Comparison of ENCODE assay signal across 8 cellular contexts in genomic region chr20:47502271-47502730, GRCh38. TPM values are rescaled to one million over a fixed set of nuclear protein-coding genes. Genes with fewer than 3 reads are reported as not detected.
DNase-seq lines count a peak whose midpoint lies in the region; ATAC-seq and TF ChIP-seq lines count a peak whose summit lies in the region.

No MANE protein-coding gene starts in this region.

- H3K36me3 ChIP-seq in RWPE2 (ENCODE audit: low read depth) (peaks cover 11% of the 10 kb centered on the region; the same call in 1 of the 2 replicates), colonic mucosa (no peaks in the 10 kb centered on the region), mesendoderm (ENCODE audit: control insufficient read depth, insufficient read depth, low read length) (no peaks in the 10 kb centered on the region), tibial artery (no peaks in the 10 kb centered on the region)

- WGBS in mesendoderm (ENCODE audit: extremely low coverage, insufficient coverage, low lambda C conversion rate), result no CpG with 5 or more reads among the region's 21 CpGs

- H3K4me1 ChIP-seq in RWPE2 (ENCODE audit: insufficient read depth, poor library complexity, severe bottlenecking), result peaks cover 27% of the 10 kb centered on the region
- no peaks in the 10 kb centered on the region for H3K4me1 ChIP-seq in colonic mucosa
- H3K4me1 ChIP-seq in mesendoderm (ENCODE audit: control insufficient read depth, low read depth, low read length), result no peaks in the 10 kb centered on the region
- H3K4me1 ChIP-seq in tibial artery, result peaks cover 0 to 46% (median 15%) of the 10 kb centered on the region in 4 donors

- peaks cover 2% of the 10 kb centered on the region for H3K79me1 ChIP-seq in mesendoderm (ENCODE audit: low read length)

- no peak overlapping the region for H2BK5ac ChIP-seq in mesendoderm (ENCODE audit: low read length)

- H3K27me3 ChIP-seq in RWPE2 (ENCODE audit: insufficient read depth, poor library complexity, severe bottlenecking) (no peaks in the 10 kb centered on the region), colonic mucosa (no peaks in the 10 kb centered on the region), mesendoderm (ENCODE audit: insufficient read depth, low read length, poor library complexity) (no peaks in the 10 kb centered on the region), tibial artery (no peaks in the 10 kb centered on the region)

- H2BK15ac ChIP-seq in mesendoderm (replicated peaks; ENCODE audit: low read depth), result no peak overlapping the region

- peak overlapping the region; percentile 91 for H3K27ac Mint-ChIP-seq in activated CD8-positive, alpha-beta memory T cell treated with anti-CD3 and anti-CD28 coated beads, Interleukin-2, amount 10 ng/mL, durations not matched to agents 7 days and 5 days

- peaks cover 60% of the 10 kb centered on the region for H3K4me1 Mint-ChIP-seq in activated CD8-positive, alpha-beta memory T cell treated with anti-CD3 and anti-CD28 coated beads, Interleukin-2, amount 10 ng/mL, durations not matched to agents 7 days and 5 days

- H3K18ac ChIP-seq in mesendoderm (ENCODE audit: low read length), result peak overlapping the region; percentile 30

- H4K5ac ChIP-seq in mesendoderm (ENCODE audit: low read length), result no peak overlapping the region

- H3K4me3 ChIP-seq in RWPE2 (ENCODE audit: severe bottlenecking) (peak overlapping the region; percentile 84), colonic mucosa (peak overlapping the region; percentile 73), mesendoderm (ENCODE audit: low read length) (peak overlapping the region; percentile 88), tibial artery (peak overlapping the region; percentile 96 to 99)

- ATAC-seq in activated CD8-positive, alpha-beta memory T cell treated with anti-CD3 and anti-CD28 coated beads, Interleukin-2, amount 10 ng/mL, durations not matched to agents 7 days and 5 days, result no peak
- ATAC-seq in RWPE2 (ENCODE audit: low read depth) (0 out of 3 replicates have a peak, but pooled peaks have one; percentile 1), esophagus mucosa (no peak)

- peaks cover 25% of the 10 kb centered on the region for H3K36me3 Mint-ChIP-seq in activated CD8-positive, alpha-beta memory T cell treated with anti-CD3 and anti-CD28 coated beads, Interleukin-2, amount 10 ng/mL, durations not matched to agents 7 days and 5 days

- no peak overlapping the region for H3K23ac ChIP-seq in mesendoderm (ENCODE audit: low read length)

- H3K4ac ChIP-seq in mesendoderm (ENCODE audit: low read depth, low read length), result no peak overlapping the region

- H3K27me3 Mint-ChIP-seq in activated CD8-positive, alpha-beta memory T cell treated with anti-CD3 and anti-CD28 coated beads, Interleukin-2, amount 10 ng/mL, durations not matched to agents 7 days and 5 days, result peaks cover 2% of the 10 kb centered on the region

- no peaks in the 10 kb centered on the region for H3K9me3 Mint-ChIP-seq in activated CD8-positive, alpha-beta memory T cell treated with anti-CD3 and anti-CD28 coated beads, Interleukin-2, amount 10 ng/mL, durations not matched to agents 7 days and 5 days (ENCODE audit: low read depth)

- no peak overlapping the region for H2BK120ac ChIP-seq in mesendoderm (ENCODE audit: low read depth, low read length)

- H3K4me2 ChIP-seq in mesendoderm (ENCODE audit: low read length), result peak overlapping the region; percentile 55

- DNase-seq in activated CD8-positive, alpha-beta memory T cell treated with anti-CD3 and anti-CD28 coated beads, Interleukin-2, amount 10 ng/mL, durations not matched to agents 7 days and 5 days, result peak; percentile 53
- no peak for DNase-seq in activated CD8-positive, alpha-beta memory T cell treated with anti-CD3 and anti-CD28 coated beads for 24 hours
- DNase-seq in RWPE2 (ENCODE audit: low spot score) (no peak), colonic mucosa (peak; percentile 50), mesendoderm (peak; percentile 22), tibial artery (peak in 1 of 2 donors; percentile 68), 8988T (no peak)

- TF ChIP-seq CTCF in RWPE2 (IDR thresholded peaks at IDR 0.05; ENCODE audit: poor library complexity, severe bottlenecking) (no peak), colonic mucosa (IDR thresholded peaks at IDR 0.05) (no peak), tibial artery (IDR thresholded peaks at IDR 0.05) (no peak)

- intact Hi-C loops in colonic mucosa (cut with DNase I), result loop anchor here (10.0 kb wide), 2 partner anchors 72 to 122 kb away; no protein-coding TSS in a partner anchor
- intact Hi-C loops in tibial artery (cut with DNase I; ENCODE audit: low total_unique reads), result no loop called here

- peak overlapping the region; percentile 63 for H3K27ac ChIP-seq in RWPE2 (ENCODE audit: poor library complexity, severe bottlenecking)
- H3K27ac ChIP-seq in colonic mucosa, result peak overlapping the region; percentile 81
- H3K27ac ChIP-seq in mesendoderm (ENCODE audit: low read depth, low read length), result peak overlapping the region; percentile 24
- peak overlapping the region; percentile 97 for H3K27ac ChIP-seq in tibial artery

- H3K9me3 ChIP-seq in RWPE2 (ENCODE audit: severe bottlenecking) (no peaks in the 10 kb centered on the region), colonic mucosa (no peaks in the 10 kb centered on the region), tibial artery (no peaks in the 10 kb centered on the region)

- H2AK5ac ChIP-seq in mesendoderm (ENCODE audit: low read length), result no peak overlapping the region

- H3K9ac ChIP-seq in colonic mucosa (ENCODE audit: low read depth in 2 of 2, low read length in 2 of 2) (peak overlapping the region; percentile 84 to 100), mesendoderm (ENCODE audit: low read length) (peak overlapping the region; percentile 85)

- peak overlapping the region; percentile 95 for H3K56ac ChIP-seq in mesendoderm (ENCODE audit: low read length)

- H3K79me2 ChIP-seq in mesendoderm (ENCODE audit: control insufficient read depth, insufficient read depth, low read length), result peaks cover 19% of the 10 kb centered on the region

- no peak overlapping the region for H4K8ac ChIP-seq in mesendoderm (ENCODE audit: low read depth, low read length)

- CTCF ChIA-PET in activated CD8-positive, alpha-beta memory T cell treated with anti-CD3 and anti-CD28 coated beads, Interleukin-2, amount 10 ng/mL, durations not matched to agents 7 days and 5 days (lab: Charles Lee), result interaction anchor here (0.6 to 5.8 kb wide), 17 partner anchors 9 to 1347 kb away, joined by 3 to 38 read pairs (median 6); partner anchors contain the start of gene ZMYND8

- peak overlapping the region; percentile 96 for H3K4me3 Mint-ChIP-seq in activated CD8-positive, alpha-beta memory T cell treated with anti-CD3 and anti-CD28 coated beads, Interleukin-2, amount 10 ng/mL, durations not matched to agents 7 days and 5 days

RNA-seq across cellular contexts. Expression of gene NCOA3, which starts 0.6 kb away (rescaled TPM):
- 10 to 100 TPM; 74.9 to 75.8 TPM for total RNA-seq in activated CD8-positive, alpha-beta memory T cell treated with anti-CD3 and anti-CD28 coated beads, Interleukin-2, amount 10 ng/mL, durations not matched to agents 7 days and 5 days
- 10 to 100 TPM; 17.1 to 24.2 TPM for total RNA-seq in colonic mucosa
- polyA plus RNA-seq in mesendoderm (2013, experiment 1 of 2), result 6.1 TPM
- polyA plus RNA-seq in mesendoderm (2013, experiment 2 of 2), result 6.3 TPM
- 29.1 TPM for total RNA-seq in esophagus mucosa

Comparison
In these comparisons a context has a peak if more than half of its experiments do, and no peak if none do; other contexts are left out.
1. DNase-seq: peak in activated CD8-positive, alpha-beta memory T cell treated with anti-CD3 and anti-CD28 coated beads, Interleukin-2, amount 10 ng/mL, durations not matched to agents 7 days and 5 days (single experiment), colonic mucosa (single experiment) and mesendoderm (single experiment); none in activated CD8-positive, alpha-beta memory T cell treated with anti-CD3 and anti-CD28 coated beads for 24 hours (single experiment), RWPE2 (single experiment) and 8988T (single experiment).
2. H3K27ac ChIP-seq: peak in every context shown above with its lines; median percentile 97 in tibial artery; 81 in colonic mucosa; 63 in RWPE2; 24 in mesendoderm.
3. Peak in every context shown above with its lines, with median percentiles within 50 percentile points of each other: H3K4me3 ChIP-seq.